Comparison of ENCODE assay signal across 1 cellular context in genomic region chr4:40056722-40057539, GRCh38.
TF ChIP-seq lines count a peak whose summit lies in the region.

TSS of gene N4BP2 (plus strand) at chr4:40056850. CDS start at chr4:40097341, 40,491 bp downstream.

TF ChIP-seq in HepG2, 621 proteins besides CTCF, POLR2A, EP300 and RAD21 (continued from another document and continues in another):
- no peak for TF ChIP-seq ZNF263 (CRISPR knock-in tag; IDR thresholded peaks at IDR 0.05)
- peak; percentile 20 for TF ChIP-seq ARID5B (CRISPR knock-in tag; IDR thresholded peaks at IDR 0.05)
- peak; percentile 26; the same call in 1 of the 2 replicates for TF ChIP-seq ZFP82 (CRISPR knock-in tag; IDR thresholded peaks at IDR 0.05; ENCODE audit: borderline replicate concordance)
- TF ChIP-seq REL (CRISPR knock-in tag; conservative IDR thresholded peaks at IDR 0.05) = peak; percentile 97
- TF ChIP-seq HOXA7 (CRISPR knock-in tag; IDR thresholded peaks at IDR 0.05) = 0 out of 2 replicates have a peak, but pooled peaks have one; percentile 35
- no peak for TF ChIP-seq GTF2F1 (IDR thresholded peaks at IDR 0.05; ENCODE audit: low read length)
- TF ChIP-seq ZBTB25 (CRISPR knock-in tag; IDR thresholded peaks at IDR 0.05) = no peak; the same call in 1 of the 2 replicates
- TF ChIP-seq MEF2D (CRISPR knock-in tag; IDR thresholded peaks at IDR 0.05) = no peak
- TF ChIP-seq TFE3 (CRISPR knock-in tag; IDR thresholded peaks at IDR 0.05) = no peak; the same call in 1 of the 2 replicates
- TF ChIP-seq HBP1 (CRISPR knock-in tag; IDR thresholded peaks at IDR 0.05; ENCODE audit: low read depth) = peak; percentile 19; the same call in 1 of the 2 replicates
- TF ChIP-seq, protein P1, sequence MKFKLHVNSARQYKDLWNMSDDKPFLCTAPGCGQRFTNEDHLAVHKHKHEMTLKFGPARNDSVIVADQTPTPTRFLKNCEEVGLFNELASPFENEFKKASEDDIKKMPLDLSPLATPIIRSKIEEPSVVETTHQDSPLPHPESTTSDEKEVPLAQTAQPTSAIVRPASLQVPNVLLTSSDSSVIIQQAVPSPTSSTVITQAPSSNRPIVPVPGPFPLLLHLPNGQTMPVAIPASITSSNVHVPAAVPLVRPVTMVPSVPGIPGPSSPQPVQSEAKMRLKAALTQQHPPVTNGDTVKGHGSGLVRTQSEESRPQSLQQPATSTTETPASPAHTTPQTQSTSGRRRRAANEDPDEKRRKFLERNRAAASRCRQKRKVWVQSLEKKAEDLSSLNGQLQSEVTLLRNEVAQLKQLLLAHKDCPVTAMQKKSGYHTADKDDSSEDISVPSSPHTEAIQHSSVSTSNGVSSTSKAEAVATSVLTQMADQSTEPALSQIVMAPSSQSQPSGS (CRISPR knock-in tag; IDR thresholded peaks at IDR 0.05) = peak; percentile 47; the same call in 1 of the 2 replicates
- no peak for TF ChIP-seq NFYB (CRISPR knock-in tag; IDR thresholded peaks at IDR 0.05)
- TF ChIP-seq NR2C2 (CRISPR knock-in tag; IDR thresholded peaks at IDR 0.05; ENCODE audit: borderline replicate concordance) = 0 out of 2 replicates have a peak, but pooled peaks have one; percentile 12
- no peak; the same call in 1 of the 2 replicates for TF ChIP-seq NKX3-1 (CRISPR knock-in tag; IDR thresholded peaks at IDR 0.05)
- TF ChIP-seq ZNF260 (CRISPR knock-in tag; IDR thresholded peaks at IDR 0.05; ENCODE audit: borderline replicate concordance, low read depth) = no peak
- peak; percentile 56 for TF ChIP-seq GMEB1 (CRISPR knock-in tag; IDR thresholded peaks at IDR 0.05; ENCODE audit: borderline replicate concordance)
- TF ChIP-seq, protein P2, sequence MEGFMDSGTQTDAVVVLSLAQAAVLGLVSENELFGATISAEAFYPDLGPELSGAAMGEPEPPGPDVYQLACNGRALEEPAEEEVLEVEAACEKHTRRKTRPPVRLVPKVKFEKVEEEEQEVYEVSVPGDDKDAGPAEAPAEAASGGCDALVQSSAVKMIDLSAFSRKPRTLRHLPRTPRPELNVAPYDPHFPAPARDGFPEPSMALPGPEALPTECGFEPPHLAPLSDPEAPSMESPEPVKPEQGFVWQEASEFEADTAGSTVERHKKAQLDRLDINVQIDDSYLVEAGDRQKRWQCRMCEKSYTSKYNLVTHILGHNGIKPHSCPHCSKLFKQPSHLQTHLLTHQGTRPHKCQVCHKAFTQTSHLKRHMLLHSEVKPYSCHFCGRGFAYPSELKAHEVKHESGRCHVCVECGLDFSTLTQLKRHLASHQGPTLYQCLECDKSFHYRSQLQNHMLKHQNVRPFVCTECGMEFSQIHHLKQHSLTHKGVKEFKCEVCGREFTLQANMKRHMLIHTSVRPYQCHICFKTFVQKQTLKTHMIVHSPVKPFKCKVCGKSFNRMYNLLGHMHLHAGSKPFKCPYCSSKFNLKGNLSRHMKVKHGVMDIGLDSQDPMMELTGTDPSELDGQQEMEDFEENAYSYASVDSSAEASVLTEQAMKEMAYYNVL (CRISPR knock-in tag; IDR thresholded peaks at IDR 0.05; ENCODE audit: borderline replicate concordance) = no peak
- TF ChIP-seq ZNF136 (CRISPR knock-in tag; IDR thresholded peaks at IDR 0.05; ENCODE audit: low read depth) = no peak
- TF ChIP-seq ZNF775 (CRISPR knock-in tag; IDR thresholded peaks at IDR 0.05; ENCODE audit: borderline replicate concordance) = no peak
- peak; percentile 35; the same call in 1 of the 2 replicates for TF ChIP-seq ZBTB26 (CRISPR knock-in tag; IDR thresholded peaks at IDR 0.05; ENCODE audit: borderline replicate concordance)
- TF ChIP-seq KMT2A (CRISPR knock-in tag; IDR thresholded peaks at IDR 0.05) = peak; percentile 33; the same call in 1 of the 2 replicates
- peak; percentile 49; the same call in 1 of the 2 replicates for TF ChIP-seq ZNF329 (CRISPR knock-in tag; IDR thresholded peaks at IDR 0.05; ENCODE audit: low read depth)
- peak; percentile 61; the same call in 1 of the 2 replicates for TF ChIP-seq SPEN (CRISPR knock-in tag; IDR thresholded peaks at IDR 0.05; ENCODE audit: low read depth)
- TF ChIP-seq, protein P3, sequence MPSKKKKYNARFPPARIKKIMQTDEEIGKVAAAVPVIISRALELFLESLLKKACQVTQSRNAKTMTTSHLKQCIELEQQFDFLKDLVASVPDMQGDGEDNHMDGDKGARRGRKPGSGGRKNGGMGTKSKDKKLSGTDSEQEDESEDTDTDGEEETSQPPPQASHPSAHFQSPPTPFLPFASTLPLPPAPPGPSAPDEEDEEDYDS (CRISPR knock-in tag; IDR thresholded peaks at IDR 0.05) = no peak
- TF ChIP-seq MIER3 (CRISPR knock-in tag; IDR thresholded peaks at IDR 0.05; ENCODE audit: borderline replicate concordance) = peak; percentile 47; the same call in 1 of the 2 replicates
- TF ChIP-seq ZFP36 (IDR thresholded peaks at IDR 0.05; ENCODE audit: borderline replicate concordance, low read depth, low read length, partially characterized antibody) = no peak
- TF ChIP-seq CBX5 (CRISPR knock-in tag; IDR thresholded peaks at IDR 0.05; ENCODE audit: borderline replicate concordance) = no peak
- 0 out of 2 replicates have a peak, but pooled peaks have one; percentile 42 for TF ChIP-seq ZNF468 (CRISPR knock-in tag; IDR thresholded peaks at IDR 0.05)
- TF ChIP-seq ZNF432 (CRISPR knock-in tag; IDR thresholded peaks at IDR 0.05; ENCODE audit: borderline replicate concordance) = no peak
- TF ChIP-seq ZNF782 (CRISPR knock-in tag; IDR thresholded peaks at IDR 0.05; ENCODE audit: borderline replicate concordance) = peak; percentile 65
- TF ChIP-seq, protein P4, sequence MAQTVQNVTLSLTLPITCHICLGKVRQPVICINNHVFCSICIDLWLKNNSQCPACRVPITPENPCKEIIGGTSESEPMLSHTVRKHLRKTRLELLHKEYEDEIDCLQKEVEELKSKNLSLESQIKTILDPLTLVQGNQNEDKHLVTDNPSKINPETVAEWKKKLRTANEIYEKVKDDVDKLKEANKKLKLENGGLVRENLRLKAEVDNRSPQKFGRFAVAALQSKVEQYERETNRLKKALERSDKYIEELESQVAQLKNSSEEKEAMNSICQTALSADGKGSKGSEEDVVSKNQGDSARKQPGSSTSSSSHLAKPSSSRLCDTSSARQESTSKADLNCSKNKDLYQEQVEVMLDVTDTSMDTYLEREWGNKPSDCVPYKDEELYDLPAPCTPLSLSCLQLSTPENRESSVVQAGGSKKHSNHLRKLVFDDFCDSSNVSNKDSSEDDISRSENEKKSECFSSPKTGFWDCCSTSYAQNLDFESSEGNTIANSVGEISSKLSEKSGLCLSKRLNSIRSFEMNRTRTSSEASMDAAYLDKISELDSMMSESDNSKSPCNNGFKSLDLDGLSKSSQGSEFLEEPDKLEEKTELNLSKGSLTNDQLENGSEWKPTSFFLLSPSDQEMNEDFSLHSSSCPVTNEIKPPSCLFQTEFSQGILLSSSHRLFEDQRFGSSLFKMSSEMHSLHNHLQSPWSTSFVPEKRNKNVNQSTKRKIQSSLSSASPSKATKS (CRISPR knock-in tag; IDR thresholded peaks at IDR 0.05) = no peak; the same call in 1 of the 2 replicates
- TF ChIP-seq SNRNP70 (IDR thresholded peaks at IDR 0.05; ENCODE audit: low read depth, low read length) = no peak
- no peak for TF ChIP-seq SRSF1 (optimal IDR thresholded peaks at IDR 0.05; ENCODE audit: low read depth, low read length)
- no peak for TF ChIP-seq NCOA5 (CRISPR knock-in tag; IDR thresholded peaks at IDR 0.05)
- TF ChIP-seq NFE2L1 (CRISPR knock-in tag; IDR thresholded peaks at IDR 0.05; ENCODE audit: borderline replicate concordance) = no peak
- TF ChIP-seq ZNF792 (CRISPR knock-in tag; IDR thresholded peaks at IDR 0.05) = 0 out of 2 replicates have a peak, but pooled peaks have one; percentile 50
- TF ChIP-seq, protein P5, sequence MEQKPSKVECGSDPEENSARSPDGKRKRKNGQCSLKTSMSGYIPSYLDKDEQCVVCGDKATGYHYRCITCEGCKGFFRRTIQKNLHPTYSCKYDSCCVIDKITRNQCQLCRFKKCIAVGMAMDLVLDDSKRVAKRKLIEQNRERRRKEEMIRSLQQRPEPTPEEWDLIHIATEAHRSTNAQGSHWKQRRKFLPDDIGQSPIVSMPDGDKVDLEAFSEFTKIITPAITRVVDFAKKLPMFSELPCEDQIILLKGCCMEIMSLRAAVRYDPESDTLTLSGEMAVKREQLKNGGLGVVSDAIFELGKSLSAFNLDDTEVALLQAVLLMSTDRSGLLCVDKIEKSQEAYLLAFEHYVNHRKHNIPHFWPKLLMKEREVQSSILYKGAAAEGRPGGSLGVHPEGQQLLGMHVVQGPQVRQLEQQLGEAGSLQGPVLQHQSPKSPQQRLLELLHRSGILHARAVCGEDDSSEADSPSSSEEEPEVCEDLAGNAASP (CRISPR knock-in tag; IDR thresholded peaks at IDR 0.05; ENCODE audit: borderline replicate concordance) = no peak
- TF ChIP-seq ZNF121 (CRISPR knock-in tag; IDR thresholded peaks at IDR 0.05) = 0 out of 2 replicates have a peak, but pooled peaks have one; percentile 25
